Comparison of ENCODE assay signal across 17 cellular contexts in genomic region chr11:70670684-70671034, GRCh38.
DNase-seq lines count a peak whose midpoint lies in the region; ATAC-seq and TF ChIP-seq lines count a peak whose summit lies in the region.
"Had no signal": no experiment of that assay in that cellular context is flagged by ENCODE, and none has a peak within 500 bp of the region (broad histone marks: within the 10 kb centered on the region; RNA-seq: fewer than 3 reads in every experiment).

No MANE protein-coding gene starts in this region.

- H2AFZ ChIP-seq in GM23338: no peak overlapping the region
- no peak overlapping the region for H2AFZ ChIP-seq in neuronal stem cell (ENCODE audit: low read length)

- H4K8ac ChIP-seq in neuronal stem cell (ENCODE audit: low read depth, low read length): no peak overlapping the region

- H2BK15ac ChIP-seq in neuronal stem cell (ENCODE audit: low read length): no peak overlapping the region

- peak overlapping the region; percentile 15 for H3K18ac ChIP-seq in neuronal stem cell (ENCODE audit: low read length)

- H3K4me3 ChIP-seq in GM23338: no peak overlapping the region
- no peak overlapping the region for H3K4me3 ChIP-seq in neuronal stem cell (ENCODE audit: low read length in 2 of 2)
- H3K4me3 ChIP-seq in prostate gland: no peak overlapping the region
- H3K4me3 ChIP-seq: GM12878 had no signal

- H3K36me3 ChIP-seq in GM23338 (ENCODE audit: insufficient read depth) (no peaks in the 10 kb centered on the region), neuronal stem cell (replicated peaks in 1 of 2; ENCODE audit: control insufficient read depth in 2 of 2, insufficient read depth in 2 of 2, low read length in 2 of 2) (no peaks in the 10 kb centered on the region), prostate gland (no peaks in the 10 kb centered on the region)

- H3F3A ChIP-seq in GM23338 (replicated peaks; ENCODE audit: low read depth): 0 out of 2 replicates have a peak, but pooled peaks cover 3% of the 10 kb centered on the region

- peaks cover 2% of the 10 kb centered on the region for H3K79me1 ChIP-seq in neuronal stem cell (ENCODE audit: low read depth, low read length)

- H3K9me3 Mint-ChIP-seq in GM23338 (no peaks in the 10 kb centered on the region; the same call in 1 of the 3 replicates), chondrocyte (ENCODE audit: low read depth) (no peaks in the 10 kb centered on the region)
- H3K9me3 Mint-ChIP-seq: CD4-positive, alpha-beta T cell had no signal

- no peak overlapping the region for H3K4ac ChIP-seq in neuronal stem cell (ENCODE audit: low read length)

- peaks cover 9% of the 10 kb centered on the region for H3K4me1 ChIP-seq in GM23338 (ENCODE audit: insufficient read depth)
- H3K4me1 ChIP-seq in neuronal stem cell (ENCODE audit: control insufficient read depth in 2 of 2, insufficient read depth in 1 of 2, low read depth in 1 of 2, low read length in 2 of 2): peaks cover 2 to 7% of the 10 kb centered on the region in 2 donors
- no peaks in the 10 kb centered on the region for H3K4me1 ChIP-seq in prostate gland (replicated peaks)

- H4K20me1 ChIP-seq in GM23338 (replicated peaks; ENCODE audit: insufficient read depth): no peaks in the 10 kb centered on the region; the same call in 1 of the 2 replicates

- H3K4me3 Mint-ChIP-seq in GM23338 (no peak overlapping the region), chondrocyte (ENCODE audit: unreplicated experiment) (no peak overlapping the region)
- H3K4me3 Mint-ChIP-seq: CD4-positive, alpha-beta T cell had no signal

- H3K27me3 ChIP-seq in GM23338 (ENCODE audit: insufficient read depth) (no peaks in the 10 kb centered on the region), neuronal stem cell (ENCODE audit: control insufficient read depth in 3 of 3, insufficient read depth in 3 of 3, low read depth in 1 of 3, low read length in 3 of 3) (no peaks in the 10 kb centered on the region), prostate gland (replicated peaks; ENCODE audit: insufficient read depth) (no peaks in the 10 kb centered on the region)

- no CpG with 5 or more reads among the region's 15 CpGs for WGBS in neuronal stem cell (ENCODE audit: extremely low coverage in 2 of 2, insufficient read length in 2 of 2, insufficient replicate concordance in 1 of 2), 2 donors
- 82% methylated on average over 15 of the region's 15 CpGs for WGBS in prostate gland

- peaks cover 41% of the 10 kb centered on the region for H3K4me1 Mint-ChIP-seq in GM23338
- no peaks in the 10 kb centered on the region for H3K4me1 Mint-ChIP-seq in chondrocyte (ENCODE audit: low read depth)

- peaks cover 36% of the 10 kb centered on the region for H3K27me3 Mint-ChIP-seq in GM23338 (ENCODE audit: insufficient read depth, low read depth, poor library complexity)
- peaks cover 19% of the 10 kb centered on the region for H3K27me3 Mint-ChIP-seq in chondrocyte (ENCODE audit: low read depth)

- H3K36me3 Mint-ChIP-seq in GM23338 (ENCODE audit: low read depth) (peaks cover 18% of the 10 kb centered on the region), chondrocyte (ENCODE audit: low read depth) (no peaks in the 10 kb centered on the region)

- H3K14ac ChIP-seq in neuronal stem cell (ENCODE audit: low read length): no peak overlapping the region

- H2BK120ac ChIP-seq in neuronal stem cell (ENCODE audit: low read depth, low read length): no peak overlapping the region

- no peak for ATAC-seq in Right ventricle myocardium inferior
- no peak for ATAC-seq in Right ventricle myocardium superior (ENCODE audit: poor library complexity)
- no peak for ATAC-seq in GM23338
- ATAC-seq: GM12878 had no signal

- no peak overlapping the region for H2AK5ac ChIP-seq in neuronal stem cell (ENCODE audit: low read depth, low read length)

- H3K4me2 ChIP-seq in GM23338: 0 out of 2 replicates have a peak overlapping the region, but pooled peaks have one; percentile 32
- no peak overlapping the region for H3K4me2 ChIP-seq in neuronal stem cell (ENCODE audit: insufficient read depth, low read length, poor library complexity, severe bottlenecking)
- H3K4me2 ChIP-seq: KMS-11 had no signal

- TF ChIP-seq CTCF in GM23338 (conservative IDR thresholded peaks at IDR 0.05; ENCODE audit: low read depth in 2 of 2) (no peak), chondrocyte (IDR thresholded peaks at IDR 0.05) (no peak), prostate gland (IDR thresholded peaks at IDR 0.05) (no peak)

- H4K91ac ChIP-seq in neuronal stem cell (ENCODE audit: low read depth, low read length, poor library complexity): no peak overlapping the region

- H3K27ac ChIP-seq in GM23338 (ENCODE audit: low read depth) (no peak overlapping the region), neuronal stem cell (replicated peaks; ENCODE audit: low read length) (no peak overlapping the region), prostate gland (no peak overlapping the region)
- H3K27ac ChIP-seq: C4-2B, KMS-11 had no signal

- H2BK5ac ChIP-seq in neuronal stem cell (ENCODE audit: low read length): no peak overlapping the region

- TF ChIP-seq POLR2A in prostate gland (IDR thresholded peaks at IDR 0.05): no peak

- H3K79me2 ChIP-seq in GM23338 (replicated peaks; ENCODE audit: insufficient read depth): no peaks in the 10 kb centered on the region

- no peak overlapping the region for H3K9ac ChIP-seq in neuronal stem cell (ENCODE audit: low read depth, low read length, poor library complexity)
- H3K9ac ChIP-seq: KMS-11 had no signal

- H3K23ac ChIP-seq in neuronal stem cell (ENCODE audit: low read depth, low read length, poor library complexity): no peak overlapping the region

- peaks cover 0 to 2% of the 10 kb centered on the region in 2 donors for H3K9me3 ChIP-seq in neuronal stem cell (replicated peaks in 1 of 2; ENCODE audit: control insufficient read depth in 2 of 2, insufficient read depth in 1 of 2, low read depth in 1 of 2, low read length in 2 of 2)
- H3K9me3 ChIP-seq in prostate gland: no peaks in the 10 kb centered on the region

- H2BK12ac ChIP-seq in neuronal stem cell (ENCODE audit: low read length): no peak overlapping the region

- peak; percentile 28 for DNase-seq in Right ventricle myocardium inferior (ENCODE audit: missing footprints)
- DNase-seq in Right ventricle myocardium superior: no peak
- DNase-seq in GM23338 (ENCODE audit: low spot score): no peak
- DNase-seq in chondrocyte (ENCODE audit: low spot score): peak; percentile 77
- DNase-seq in neuronal stem cell (ENCODE audit: low spot score): no peak
- no peak for DNase-seq in T-helper 2 cell
- no peak for DNase-seq in prostate gland (ENCODE audit: low spot score)
- DNase-seq in ureter (ENCODE audit: low spot score): no peak
- DNase-seq: 8988T; CD4-positive, alpha-beta T cell; DMS53; DND-41; EL; HCEC 1CT had no signal

- H3K9me2 ChIP-seq in GM23338 (ENCODE audit: insufficient read depth): no peaks in the 10 kb centered on the region

- no peak overlapping the region for H3K27ac Mint-ChIP-seq in GM23338
- no peak overlapping the region for H3K27ac Mint-ChIP-seq in chondrocyte (ENCODE audit: unreplicated experiment)
- H3K27ac Mint-ChIP-seq: CD4-positive, alpha-beta T cell had no signal

- intact Hi-C loops in Right ventricle myocardium inferior (cut with DNase I): no loop called here
- intact Hi-C loops in Right ventricle myocardium superior (cut with DNase I): no loop called here
- intact Hi-C loops in prostate gland (cut with DNase I): no loop called here

Comparison
In these comparisons a context has a peak if more than half of its experiments do, and no peak if none do; other contexts are left out.
1. DNase-seq: peak in Right ventricle myocardium inferior (single experiment) and chondrocyte (single experiment); none in Right ventricle myocardium superior (single experiment), GM23338 (single experiment), neuronal stem cell (single experiment), T-helper 2 cell (0 of 5), prostate gland (single experiment) and ureter (single experiment).